Comparison of ENCODE assay signal across 1 cellular context in genomic region chr14:20988717-20989116, GRCh38.
TF ChIP-seq lines count a peak whose summit lies in the region.

No MANE protein-coding gene starts in this region.

TF ChIP-seq in SK-N-SH, 30 proteins besides CTCF, POLR2A, EP300 and RAD21 (continued from another document):
- no peak for TF ChIP-seq ZBTB33 (IDR thresholded peaks at IDR 0.05; ENCODE audit: borderline replicate concordance, low read depth)
- no peak for TF ChIP-seq GABPA (IDR thresholded peaks at IDR 0.05; ENCODE audit: low read depth)
- no peak for TF ChIP-seq NRF1 (IDR thresholded peaks at IDR 0.05; ENCODE audit: low read depth, low read length)
- no peak for TF ChIP-seq TCF12 (IDR thresholded peaks at IDR 0.05)
- no peak for TF ChIP-seq REST (IDR thresholded peaks at IDR 0.05; ENCODE audit: low read depth, low read length)
- no peak for TF ChIP-seq SMC3 (IDR thresholded peaks at IDR 0.05; ENCODE audit: low read depth, low read length)
- TF ChIP-seq, protein P1, sequence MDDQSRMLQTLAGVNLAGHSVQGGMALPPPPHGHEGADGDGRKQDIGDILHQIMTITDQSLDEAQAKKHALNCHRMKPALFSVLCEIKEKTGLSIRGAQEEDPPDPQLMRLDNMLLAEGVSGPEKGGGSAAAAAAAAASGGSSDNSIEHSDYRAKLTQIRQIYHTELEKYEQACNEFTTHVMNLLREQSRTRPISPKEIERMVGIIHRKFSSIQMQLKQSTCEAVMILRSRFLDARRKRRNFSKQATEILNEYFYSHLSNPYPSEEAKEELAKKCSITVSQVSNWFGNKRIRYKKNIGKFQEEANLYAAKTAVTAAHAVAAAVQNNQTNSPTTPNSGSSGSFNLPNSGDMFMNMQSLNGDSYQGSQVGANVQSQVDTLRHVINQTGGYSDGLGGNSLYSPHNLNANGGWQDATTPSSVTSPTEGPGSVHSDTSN (IDR thresholded peaks at IDR 0.05), result no peak
TF ChIP-seq in SK-N-SH: peak in this region for 0.
